ENCODE assay signal across 1 cellular context in the genomic region with DNA sequence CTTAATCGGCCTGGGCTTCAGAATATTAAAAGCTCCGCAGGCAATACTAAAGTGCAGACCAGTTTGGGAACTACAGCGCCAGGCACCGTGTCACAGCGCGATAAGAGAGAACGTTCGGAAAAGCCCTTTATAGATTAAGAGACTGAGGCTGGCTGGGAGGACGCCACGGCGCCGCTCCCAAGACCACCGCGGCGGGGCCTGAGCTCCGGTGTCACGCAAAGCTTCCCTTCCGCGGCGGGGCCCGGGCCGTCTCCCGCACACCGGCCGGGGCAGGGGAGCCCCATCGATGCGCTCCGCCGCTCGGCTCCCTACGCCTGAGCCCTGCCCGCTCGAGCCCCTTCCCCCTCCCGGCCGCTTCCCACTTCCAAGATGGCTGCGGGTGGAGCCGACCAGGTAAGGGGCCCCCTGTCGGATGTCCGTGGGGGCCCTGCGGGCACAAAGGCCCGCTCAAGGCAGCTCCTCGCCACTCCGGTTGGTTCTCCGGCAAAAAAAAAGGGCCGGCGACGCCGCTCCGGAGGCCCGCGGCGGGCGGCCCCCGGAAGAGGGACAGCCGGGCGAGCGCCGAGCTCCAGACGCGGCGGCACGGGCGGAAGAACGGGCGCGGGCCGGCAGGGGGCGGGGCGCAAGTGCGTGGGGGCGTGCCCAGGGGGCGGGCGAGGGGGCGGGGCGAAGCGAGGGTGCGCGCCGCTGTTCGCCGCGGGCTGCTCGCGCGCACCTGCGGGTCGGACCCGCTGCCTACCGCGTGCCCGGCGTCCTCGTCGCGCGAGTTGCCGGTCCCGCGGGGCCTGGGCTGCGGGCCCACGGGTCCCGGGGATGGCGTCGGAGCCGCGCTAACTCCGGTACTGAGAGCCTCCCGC.
A peak's percentile ranks its signal among the peaks of the same experiment; 100 is the strongest.
TF ChIP-seq lines count a peak whose summit lies in the region.

A gene with protein sequence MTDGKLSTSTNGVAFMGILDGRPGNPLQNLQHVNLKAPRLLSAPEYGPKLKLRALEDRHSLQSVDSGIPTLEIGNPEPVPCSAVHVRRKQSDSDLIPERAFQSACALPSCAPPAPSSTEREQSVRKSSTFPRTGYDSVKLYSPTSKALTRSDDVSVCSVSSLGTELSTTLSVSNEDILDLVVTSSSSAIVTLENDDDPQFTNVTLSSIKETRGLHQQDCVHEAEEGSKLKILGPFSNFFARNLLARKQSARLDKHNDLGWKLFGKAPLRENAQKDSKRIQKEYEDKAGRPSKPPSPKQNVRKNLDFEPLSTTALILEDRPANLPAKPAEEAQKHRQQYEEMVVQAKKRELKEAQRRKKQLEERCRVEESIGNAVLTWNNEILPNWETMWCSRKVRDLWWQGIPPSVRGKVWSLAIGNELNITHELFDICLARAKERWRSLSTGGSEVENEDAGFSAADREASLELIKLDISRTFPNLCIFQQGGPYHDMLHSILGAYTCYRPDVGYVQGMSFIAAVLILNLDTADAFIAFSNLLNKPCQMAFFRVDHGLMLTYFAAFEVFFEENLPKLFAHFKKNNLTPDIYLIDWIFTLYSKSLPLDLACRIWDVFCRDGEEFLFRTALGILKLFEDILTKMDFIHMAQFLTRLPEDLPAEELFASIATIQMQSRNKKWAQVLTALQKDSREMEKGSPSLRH (plus strand): TSS at position 714 of the 857 bp plus-strand sequence. CDS start 13,564 bp downstream, outside the sequence.

TF ChIP-seq in K562, 482 proteins besides CTCF, POLR2A, EP300 and RAD21 (continued from another document and continues in another):
- TF ChIP-seq, protein P1, sequence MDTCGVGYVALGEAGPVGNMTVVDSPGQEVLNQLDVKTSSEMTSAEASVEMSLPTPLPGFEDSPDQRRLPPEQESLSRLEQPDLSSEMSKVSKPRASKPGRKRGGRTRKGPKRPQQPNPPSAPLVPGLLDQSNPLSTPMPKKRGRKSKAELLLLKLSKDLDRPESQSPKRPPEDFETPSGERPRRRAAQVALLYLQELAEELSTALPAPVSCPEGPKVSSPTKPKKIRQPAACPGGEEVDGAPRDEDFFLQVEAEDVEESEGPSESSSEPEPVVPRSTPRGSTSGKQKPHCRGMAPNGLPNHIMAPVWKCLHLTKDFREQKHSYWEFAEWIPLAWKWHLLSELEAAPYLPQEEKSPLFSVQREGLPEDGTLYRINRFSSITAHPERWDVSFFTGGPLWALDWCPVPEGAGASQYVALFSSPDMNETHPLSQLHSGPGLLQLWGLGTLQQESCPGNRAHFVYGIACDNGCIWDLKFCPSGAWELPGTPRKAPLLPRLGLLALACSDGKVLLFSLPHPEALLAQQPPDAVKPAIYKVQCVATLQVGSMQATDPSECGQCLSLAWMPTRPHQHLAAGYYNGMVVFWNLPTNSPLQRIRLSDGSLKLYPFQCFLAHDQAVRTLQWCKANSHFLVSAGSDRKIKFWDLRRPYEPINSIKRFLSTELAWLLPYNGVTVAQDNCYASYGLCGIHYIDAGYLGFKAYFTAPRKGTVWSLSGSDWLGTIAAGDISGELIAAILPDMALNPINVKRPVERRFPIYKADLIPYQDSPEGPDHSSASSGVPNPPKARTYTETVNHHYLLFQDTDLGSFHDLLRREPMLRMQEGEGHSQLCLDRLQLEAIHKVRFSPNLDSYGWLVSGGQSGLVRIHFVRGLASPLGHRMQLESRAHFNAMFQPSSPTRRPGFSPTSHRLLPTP (IDR thresholded peaks at IDR 0.05; ENCODE audit: borderline replicate concordance, extremely low read depth, insufficient read length), result no peak
- TF ChIP-seq FOXA1 (IDR thresholded peaks at IDR 0.05; ENCODE audit: borderline replicate concordance) (no peak), TSC22D4 (tag; IDR thresholded peaks at IDR 0.05) (no peak), POLR2AphosphoS2 (IDR thresholded peaks at IDR 0.05; ENCODE audit: low read length) (no peak), NR2F6 (CRISPR knock-in tag; IDR thresholded peaks at IDR 0.05) (0 out of 2 replicates have a peak, but pooled peaks have one; percentile 50), PTBP1 (IDR thresholded peaks at IDR 0.05; ENCODE audit: low read depth, low read length) (no peak), KDM1A (IDR thresholded peaks at IDR 0.05) (no peak), DACH1 (IDR thresholded peaks at IDR 0.05; ENCODE audit: partially characterized antibody) (no peak), FOXJ3 (CRISPR knock-in tag; IDR thresholded peaks at IDR 0.05) (no peak), ELF4 (CRISPR knock-in tag; IDR thresholded peaks at IDR 0.05) (peak; percentile 49; the same call in 1 of the 2 replicates), MAZ (CRISPR knock-in tag; conservative IDR thresholded peaks at IDR 0.05 in 1 of 2, IDR thresholded peaks at IDR 0.05 in 1 of 2) (peak; percentile 96 to 98), CBX2 (IDR thresholded peaks at IDR 0.05; ENCODE audit: insufficient read depth, low read length, poor library complexity, severe bottlenecking) (no peak), IRF2 (CRISPR knock-in tag; IDR thresholded peaks at IDR 0.05) (no peak), KLF16 (IDR thresholded peaks at IDR 0.05) (no peak), ZNF764 (CRISPR knock-in tag; IDR thresholded peaks at IDR 0.05; ENCODE audit: low read depth) (no peak), HNRNPLL (IDR thresholded peaks at IDR 0.05; ENCODE audit: low read depth, low read length, poor library complexity, severe bottlenecking) (peak; percentile 23), ELF2 (CRISPR knock-in tag; IDR thresholded peaks at IDR 0.05) (peak; percentile 99), ZNF212 (CRISPR knock-in tag; IDR thresholded peaks at IDR 0.05) (no peak), NEUROD1 (IDR thresholded peaks at IDR 0.05; ENCODE audit: borderline replicate concordance, low read depth, low read length, partially characterized antibody) (peak; percentile 77)
- TF ChIP-seq, protein P2, sequence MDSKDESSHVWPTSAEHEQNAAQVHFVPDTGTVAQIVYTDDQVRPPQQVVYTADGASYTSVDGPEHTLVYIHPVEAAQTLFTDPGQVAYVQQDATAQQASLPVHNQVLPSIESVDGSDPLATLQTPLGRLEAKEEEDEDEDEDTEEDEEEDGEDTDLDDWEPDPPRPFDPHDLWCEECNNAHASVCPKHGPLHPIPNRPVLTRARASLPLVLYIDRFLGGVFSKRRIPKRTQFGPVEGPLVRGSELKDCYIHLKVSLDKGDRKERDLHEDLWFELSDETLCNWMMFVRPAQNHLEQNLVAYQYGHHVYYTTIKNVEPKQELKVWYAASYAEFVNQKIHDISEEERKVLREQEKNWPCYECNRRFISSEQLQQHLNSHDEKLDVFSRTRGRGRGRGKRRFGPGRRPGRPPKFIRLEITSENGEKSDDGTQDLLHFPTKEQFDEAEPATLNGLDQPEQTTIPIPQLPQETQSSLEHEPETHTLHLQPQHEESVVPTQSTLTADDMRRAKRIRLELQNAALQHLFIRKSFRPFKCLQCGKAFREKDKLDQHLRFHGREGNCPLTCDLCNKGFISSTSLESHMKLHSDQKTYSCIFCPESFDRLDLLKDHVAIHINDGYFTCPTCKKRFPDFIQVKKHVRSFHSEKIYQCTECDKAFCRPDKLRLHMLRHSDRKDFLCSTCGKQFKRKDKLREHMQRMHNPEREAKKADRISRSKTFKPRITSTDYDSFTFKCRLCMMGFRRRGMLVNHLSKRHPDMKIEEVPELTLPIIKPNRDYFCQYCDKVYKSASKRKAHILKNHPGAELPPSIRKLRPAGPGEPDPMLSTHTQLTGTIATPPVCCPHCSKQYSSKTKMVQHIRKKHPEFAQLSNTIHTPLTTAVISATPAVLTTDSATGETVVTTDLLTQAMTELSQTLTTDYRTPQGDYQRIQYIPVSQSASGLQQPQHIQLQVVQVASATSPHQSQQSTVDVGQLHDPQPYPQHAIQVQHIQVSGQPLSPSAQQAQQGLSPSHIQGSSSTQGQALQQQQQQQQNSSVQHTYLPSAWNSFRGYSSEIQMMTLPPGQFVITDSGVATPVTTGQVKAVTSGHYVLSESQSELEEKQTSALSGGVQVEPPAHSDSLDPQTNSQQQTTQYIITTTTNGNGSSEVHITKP (IDR thresholded peaks at IDR 0.05; ENCODE audit: partially characterized antibody), result peak; percentile 58
- TF ChIP-seq, protein P3, sequence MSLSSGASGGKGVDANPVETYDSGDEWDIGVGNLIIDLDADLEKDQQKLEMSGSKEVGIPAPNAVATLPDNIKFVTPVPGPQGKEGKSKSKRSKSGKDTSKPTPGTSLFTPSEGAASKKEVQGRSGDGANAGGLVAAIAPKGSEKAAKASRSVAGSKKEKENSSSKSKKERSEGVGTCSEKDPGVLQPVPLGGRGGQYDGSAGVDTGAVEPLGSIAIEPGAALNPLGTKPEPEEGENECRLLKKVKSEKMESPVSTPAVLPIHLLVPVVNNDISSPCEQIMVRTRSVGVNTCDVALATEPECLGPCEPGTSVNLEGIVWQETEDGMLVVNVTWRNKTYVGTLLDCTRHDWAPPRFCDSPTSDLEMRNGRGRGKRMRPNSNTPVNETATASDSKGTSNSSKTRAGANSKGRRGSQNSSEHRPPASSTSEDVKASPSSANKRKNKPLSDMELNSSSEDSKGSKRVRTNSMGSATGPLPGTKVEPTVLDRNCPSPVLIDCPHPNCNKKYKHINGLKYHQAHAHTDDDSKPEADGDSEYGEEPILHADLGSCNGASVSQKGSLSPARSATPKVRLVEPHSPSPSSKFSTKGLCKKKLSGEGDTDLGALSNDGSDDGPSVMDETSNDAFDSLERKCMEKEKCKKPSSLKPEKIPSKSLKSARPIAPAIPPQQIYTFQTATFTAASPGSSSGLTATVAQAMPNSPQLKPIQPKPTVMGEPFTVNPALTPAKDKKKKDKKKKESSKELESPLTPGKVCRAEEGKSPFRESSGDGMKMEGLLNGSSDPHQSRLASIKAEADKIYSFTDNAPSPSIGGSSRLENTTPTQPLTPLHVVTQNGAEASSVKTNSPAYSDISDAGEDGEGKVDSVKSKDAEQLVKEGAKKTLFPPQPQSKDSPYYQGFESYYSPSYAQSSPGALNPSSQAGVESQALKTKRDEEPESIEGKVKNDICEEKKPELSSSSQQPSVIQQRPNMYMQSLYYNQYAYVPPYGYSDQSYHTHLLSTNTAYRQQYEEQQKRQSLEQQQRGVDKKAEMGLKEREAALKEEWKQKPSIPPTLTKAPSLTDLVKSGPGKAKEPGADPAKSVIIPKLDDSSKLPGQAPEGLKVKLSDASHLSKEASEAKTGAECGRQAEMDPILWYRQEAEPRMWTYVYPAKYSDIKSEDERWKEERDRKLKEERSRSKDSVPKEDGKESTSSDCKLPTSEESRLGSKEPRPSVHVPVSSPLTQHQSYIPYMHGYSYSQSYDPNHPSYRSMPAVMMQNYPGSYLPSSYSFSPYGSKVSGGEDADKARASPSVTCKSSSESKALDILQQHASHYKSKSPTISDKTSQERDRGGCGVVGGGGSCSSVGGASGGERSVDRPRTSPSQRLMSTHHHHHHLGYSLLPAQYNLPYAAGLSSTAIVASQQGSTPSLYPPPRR (CRISPR knock-in tag; IDR thresholded peaks at IDR 0.05; ENCODE audit: borderline replicate concordance), result no peak
- TF ChIP-seq, protein P4, sequence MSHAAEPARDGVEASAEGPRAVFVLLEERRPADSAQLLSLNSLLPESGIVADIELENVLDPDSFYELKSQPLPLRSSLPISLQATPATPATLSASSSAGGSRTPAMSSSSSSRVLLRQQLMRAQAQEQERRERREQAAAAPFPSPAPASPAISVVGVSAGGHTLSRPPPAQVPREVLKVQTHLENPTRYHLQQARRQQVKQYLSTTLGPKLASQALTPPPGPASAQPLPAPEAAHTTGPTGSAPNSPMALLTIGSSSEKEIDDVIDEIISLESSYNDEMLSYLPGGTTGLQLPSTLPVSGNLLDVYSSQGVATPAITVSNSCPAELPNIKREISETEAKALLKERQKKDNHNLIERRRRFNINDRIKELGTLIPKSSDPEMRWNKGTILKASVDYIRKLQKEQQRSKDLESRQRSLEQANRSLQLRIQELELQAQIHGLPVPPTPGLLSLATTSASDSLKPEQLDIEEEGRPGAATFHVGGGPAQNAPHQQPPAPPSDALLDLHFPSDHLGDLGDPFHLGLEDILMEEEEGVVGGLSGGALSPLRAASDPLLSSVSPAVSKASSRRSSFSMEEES (CRISPR knock-in tag; IDR thresholded peaks at IDR 0.05), result no peak
- TF ChIP-seq, protein P5, sequence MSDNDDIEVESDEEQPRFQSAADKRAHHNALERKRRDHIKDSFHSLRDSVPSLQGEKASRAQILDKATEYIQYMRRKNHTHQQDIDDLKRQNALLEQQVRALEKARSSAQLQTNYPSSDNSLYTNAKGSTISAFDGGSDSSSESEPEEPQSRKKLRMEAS (CRISPR knock-in tag; IDR thresholded peaks at IDR 0.05), result peak; percentile 26
- TF ChIP-seq, protein P6, sequence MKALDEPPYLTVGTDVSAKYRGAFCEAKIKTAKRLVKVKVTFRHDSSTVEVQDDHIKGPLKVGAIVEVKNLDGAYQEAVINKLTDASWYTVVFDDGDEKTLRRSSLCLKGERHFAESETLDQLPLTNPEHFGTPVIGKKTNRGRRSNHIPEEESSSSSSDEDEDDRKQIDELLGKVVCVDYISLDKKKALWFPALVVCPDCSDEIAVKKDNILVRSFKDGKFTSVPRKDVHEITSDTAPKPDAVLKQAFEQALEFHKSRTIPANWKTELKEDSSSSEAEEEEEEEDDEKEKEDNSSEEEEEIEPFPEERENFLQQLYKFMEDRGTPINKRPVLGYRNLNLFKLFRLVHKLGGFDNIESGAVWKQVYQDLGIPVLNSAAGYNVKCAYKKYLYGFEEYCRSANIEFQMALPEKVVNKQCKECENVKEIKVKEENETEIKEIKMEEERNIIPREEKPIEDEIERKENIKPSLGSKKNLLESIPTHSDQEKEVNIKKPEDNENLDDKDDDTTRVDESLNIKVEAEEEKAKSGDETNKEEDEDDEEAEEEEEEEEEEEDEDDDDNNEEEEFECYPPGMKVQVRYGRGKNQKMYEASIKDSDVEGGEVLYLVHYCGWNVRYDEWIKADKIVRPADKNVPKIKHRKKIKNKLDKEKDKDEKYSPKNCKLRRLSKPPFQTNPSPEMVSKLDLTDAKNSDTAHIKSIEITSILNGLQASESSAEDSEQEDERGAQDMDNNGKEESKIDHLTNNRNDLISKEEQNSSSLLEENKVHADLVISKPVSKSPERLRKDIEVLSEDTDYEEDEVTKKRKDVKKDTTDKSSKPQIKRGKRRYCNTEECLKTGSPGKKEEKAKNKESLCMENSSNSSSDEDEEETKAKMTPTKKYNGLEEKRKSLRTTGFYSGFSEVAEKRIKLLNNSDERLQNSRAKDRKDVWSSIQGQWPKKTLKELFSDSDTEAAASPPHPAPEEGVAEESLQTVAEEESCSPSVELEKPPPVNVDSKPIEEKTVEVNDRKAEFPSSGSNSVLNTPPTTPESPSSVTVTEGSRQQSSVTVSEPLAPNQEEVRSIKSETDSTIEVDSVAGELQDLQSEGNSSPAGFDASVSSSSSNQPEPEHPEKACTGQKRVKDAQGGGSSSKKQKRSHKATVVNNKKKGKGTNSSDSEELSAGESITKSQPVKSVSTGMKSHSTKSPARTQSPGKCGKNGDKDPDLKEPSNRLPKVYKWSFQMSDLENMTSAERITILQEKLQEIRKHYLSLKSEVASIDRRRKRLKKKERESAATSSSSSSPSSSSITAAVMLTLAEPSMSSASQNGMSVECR (CRISPR knock-in tag; IDR thresholded peaks at IDR 0.05), result peak; percentile 66; the same call in 1 of the 2 replicates
- TF ChIP-seq, protein P7, sequence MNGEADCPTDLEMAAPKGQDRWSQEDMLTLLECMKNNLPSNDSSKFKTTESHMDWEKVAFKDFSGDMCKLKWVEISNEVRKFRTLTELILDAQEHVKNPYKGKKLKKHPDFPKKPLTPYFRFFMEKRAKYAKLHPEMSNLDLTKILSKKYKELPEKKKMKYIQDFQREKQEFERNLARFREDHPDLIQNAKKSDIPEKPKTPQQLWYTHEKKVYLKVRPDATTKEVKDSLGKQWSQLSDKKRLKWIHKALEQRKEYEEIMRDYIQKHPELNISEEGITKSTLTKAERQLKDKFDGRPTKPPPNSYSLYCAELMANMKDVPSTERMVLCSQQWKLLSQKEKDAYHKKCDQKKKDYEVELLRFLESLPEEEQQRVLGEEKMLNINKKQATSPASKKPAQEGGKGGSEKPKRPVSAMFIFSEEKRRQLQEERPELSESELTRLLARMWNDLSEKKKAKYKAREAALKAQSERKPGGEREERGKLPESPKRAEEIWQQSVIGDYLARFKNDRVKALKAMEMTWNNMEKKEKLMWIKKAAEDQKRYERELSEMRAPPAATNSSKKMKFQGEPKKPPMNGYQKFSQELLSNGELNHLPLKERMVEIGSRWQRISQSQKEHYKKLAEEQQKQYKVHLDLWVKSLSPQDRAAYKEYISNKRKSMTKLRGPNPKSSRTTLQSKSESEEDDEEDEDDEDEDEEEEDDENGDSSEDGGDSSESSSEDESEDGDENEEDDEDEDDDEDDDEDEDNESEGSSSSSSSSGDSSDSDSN (IDR thresholded peaks at IDR 0.05; ENCODE audit: borderline replicate concordance in 1 of 2, low read depth in 2 of 2, low read length in 2 of 2), result 0 out of 4 replicates have a peak, but pooled peaks of 1 of the 2 experiments have one; percentile 31
